19 cellular contexts compared by ENCODE assay signal in the genomic region with DNA sequence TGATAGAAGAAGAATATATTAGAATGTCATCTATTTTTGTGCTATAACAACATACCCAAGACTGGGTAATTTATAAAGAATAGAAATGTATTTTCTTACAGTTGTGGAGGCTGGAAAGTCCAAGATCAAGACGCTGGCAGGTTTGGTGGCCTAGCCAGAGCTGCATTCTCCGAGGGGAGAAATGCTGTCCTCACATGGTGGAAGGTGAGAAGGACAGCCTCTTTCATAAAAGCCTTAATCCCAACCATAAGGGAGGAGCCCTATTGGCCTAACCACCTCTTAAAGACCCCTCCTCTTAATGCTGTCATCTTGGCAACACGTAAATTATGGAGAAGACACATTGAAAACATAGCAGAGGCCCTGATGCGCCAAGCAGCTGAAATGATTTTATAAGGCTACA.
DNase-seq lines count a peak whose midpoint lies in the region; ATAC-seq and TF ChIP-seq lines count a peak whose summit lies in the region.
"Had no signal": no experiment of that assay in that cellular context is flagged by ENCODE, and none has a peak within 500 bp of the region (broad histone marks: within the 10 kb centered on the region; RNA-seq: fewer than 3 reads in every experiment).

No MANE protein-coding gene starts in this region.

- H3K36me3 Mint-ChIP-seq in activated T-cell treated with anti-CD3 and anti-CD28 coated beads, Interleukin-2, amount 50 U/mL, for 4 hours (ENCODE audit: insufficient read depth) = no peaks in the 10 kb centered on the region
- no peaks in the 10 kb centered on the region for H3K36me3 Mint-ChIP-seq in activated CD4-positive, alpha-beta T cell treated with anti-CD3 and anti-CD28 coated beads, Interleukin-2, amount 10 ng/mL, durations not matched to agents 7 days and 5 days (ENCODE audit: low read depth)
- H3K36me3 Mint-ChIP-seq: CD4-positive, CD25-positive, alpha-beta regulatory T cell had no signal

- no peaks in the 10 kb centered on the region for H3K9me3 ChIP-seq in Panc1 (ENCODE audit: control insufficient read depth, insufficient read depth, low read depth, low read length)
- H3K9me3 ChIP-seq: adrenal gland, transverse colon had no signal

- no peak overlapping the region for H3K27ac Mint-ChIP-seq in activated CD4-positive, alpha-beta T cell treated with anti-CD3 and anti-CD28 coated beads, Interleukin-2, amount 10 ng/mL, durations not matched to agents 7 days and 5 days
- H3K27ac Mint-ChIP-seq: CD4-positive, CD25-positive, alpha-beta regulatory T cell; nephron progenitor cell had no signal

- no peaks in the 10 kb centered on the region for H3K9me3 Mint-ChIP-seq in activated T-cell treated with anti-CD3 and anti-CD28 coated beads, Interleukin-2, amount 50 U/mL, for 4 hours
- H3K9me3 Mint-ChIP-seq in activated CD4-positive, alpha-beta T cell treated with anti-CD3 and anti-CD28 coated beads, Interleukin-2, amount 10 ng/mL, durations not matched to agents 7 days and 5 days = no peaks in the 10 kb centered on the region

- DNase-seq in AG09309 (ENCODE audit: low read depth) = no peak
- no peak for DNase-seq in GM12865 (ENCODE audit: low read depth)
- DNase-seq in Panc1 (ENCODE audit: low read depth, low spot score) = no peak
- no peak for DNase-seq in fibroblast of pulmonary artery (ENCODE audit: low read depth)
- DNase-seq in activated CD4-positive, CD25-positive, alpha-beta regulatory T cell (lab: John Stamatoyannopoulos, UW) = no peak
- no peak for DNase-seq in AML-193 (lab: John Stamatoyannopoulos, UW)
- DNase-seq in activated T-cell treated with anti-CD3 and anti-CD28 coated beads, Interleukin-2, amount 50 U/mL, for 4 hours = no peak
- no peak for DNase-seq in activated CD4-positive, alpha-beta T cell treated with anti-CD3 and anti-CD28 coated beads, Interleukin-2, amount 10 ng/mL, durations not matched to agents 7 days and 5 days
- DNase-seq: adrenal gland; CD4-positive, CD25-positive, alpha-beta regulatory T cell; erythroblast; KG1; NCI-H1436; NCI-H510A treated with DMSO at 0.1 percent for 48 hours; nephron progenitor cell; right cardiac atrium; stimulated activated CD4-positive, alpha-beta T cell treated with anti-CD3 and anti-CD28 coated beads, Interleukin-4, amount 100 ng/mL, for 1 hour; transverse colon had no signal

- TF ChIP-seq CTCF in AG09309 (IDR thresholded peaks at IDR 0.05; ENCODE audit: control insufficient read depth, insufficient read depth, low read depth, low read length, missing control alignments) (peak; percentile 53), GM12865 (IDR thresholded peaks at IDR 0.05; ENCODE audit: insufficient read depth, low read depth, low read length, missing control alignments) (peak; percentile 21), Panc1 (IDR thresholded peaks at IDR 0.05) (peak; percentile 36), fibroblast of pulmonary artery (IDR thresholded peaks at IDR 0.05; ENCODE audit: low read length, missing control alignments) (peak; percentile 22)

- no peaks in the 10 kb centered on the region for H3K4me1 ChIP-seq in Panc1 (ENCODE audit: control insufficient read depth, insufficient read depth, low read length)

- intact Hi-C loops in Panc1 (cut with micrococcal nuclease; ENCODE audit: unreplicated experiment) = no loop called here

- no peak overlapping the region for H3K4me3 Mint-ChIP-seq in activated T-cell treated with anti-CD3 and anti-CD28 coated beads, Interleukin-2, amount 50 U/mL, for 4 hours
- no peak overlapping the region for H3K4me3 Mint-ChIP-seq in activated CD4-positive, alpha-beta T cell treated with anti-CD3 and anti-CD28 coated beads, Interleukin-2, amount 10 ng/mL, durations not matched to agents 7 days and 5 days
- H3K4me3 Mint-ChIP-seq: CD4-positive, CD25-positive, alpha-beta regulatory T cell; nephron progenitor cell had no signal

- POLR2A ChIA-PET in Panc1 (lab: Charles Lee) = no interaction called here
- POLR2A ChIA-PET in activated CD4-positive, alpha-beta T cell treated with anti-CD3 and anti-CD28 coated beads, Interleukin-2, amount 10 ng/mL, durations not matched to agents 7 days and 5 days (lab: Charles Lee) = no interaction called here

- no peak overlapping the region for H3K27ac ChIP-seq in Panc1 (ENCODE audit: low read length)
- H3K27ac ChIP-seq: adrenal gland, transverse colon had no signal

- in situ Hi-C loops in Panc1 (cut with HindIII; ENCODE audit: low pct_unique_long_range_greater_than_20kb, low sequenced_read_pairs) = no loop called here

- H3K4me1 Mint-ChIP-seq in activated T-cell treated with anti-CD3 and anti-CD28 coated beads, Interleukin-2, amount 50 U/mL, for 4 hours (ENCODE audit: low read depth) = no peaks in the 10 kb centered on the region
- no peaks in the 10 kb centered on the region for H3K4me1 Mint-ChIP-seq in activated CD4-positive, alpha-beta T cell treated with anti-CD3 and anti-CD28 coated beads, Interleukin-2, amount 10 ng/mL, durations not matched to agents 7 days and 5 days
- H3K4me1 Mint-ChIP-seq: CD4-positive, CD25-positive, alpha-beta regulatory T cell had no signal

- no TSS peak for BruUV-seq in Panc1 (replicated peaks; lab: Mats Ljungman, UMichigan)

- H3K4me3 ChIP-seq in AG09309 (ENCODE audit: control insufficient read depth, low read depth, low read length) = no peak overlapping the region
- H3K4me3 ChIP-seq in GM12865 (ENCODE audit: low read depth, low read length) = no peak overlapping the region
- no peak overlapping the region for H3K4me3 ChIP-seq in Panc1 (ENCODE audit: low read depth in 2 of 2, low read length in 2 of 2)
- H3K4me3 ChIP-seq in fibroblast of pulmonary artery (replicated peaks; ENCODE audit: low read depth, low read length) = no peak overlapping the region
- H3K4me3 ChIP-seq: adrenal gland, lung, transverse colon had no signal

- CTCF ChIA-PET in Panc1 (lab: Charles Lee) = no interaction called here
- CTCF ChIA-PET in activated CD4-positive, alpha-beta T cell treated with anti-CD3 and anti-CD28 coated beads, Interleukin-2, amount 10 ng/mL, durations not matched to agents 7 days and 5 days (lab: Charles Lee) = no interaction called here

- H3K27me3 ChIP-seq in Panc1 (ENCODE audit: control insufficient read depth, insufficient read depth, low read length) = peaks cover 9% of the 10 kb centered on the region
- H3K27me3 ChIP-seq: adrenal gland, transverse colon had no signal

- no peaks in the 10 kb centered on the region for H3K36me3 ChIP-seq in Panc1 (ENCODE audit: control insufficient read depth, insufficient read depth, low read length)
- H3K36me3 ChIP-seq: adrenal gland, transverse colon had no signal

- H3K27me3 Mint-ChIP-seq in activated T-cell treated with anti-CD3 and anti-CD28 coated beads, Interleukin-2, amount 50 U/mL, for 4 hours (ENCODE audit: low read depth) = peaks cover 5% of the 10 kb centered on the region
- no peaks in the 10 kb centered on the region for H3K27me3 Mint-ChIP-seq in activated CD4-positive, alpha-beta T cell treated with anti-CD3 and anti-CD28 coated beads, Interleukin-2, amount 10 ng/mL, durations not matched to agents 7 days and 5 days
- H3K27me3 Mint-ChIP-seq: CD4-positive, CD25-positive, alpha-beta regulatory T cell had no signal

- ATAC-seq in Panc1 = no peak
- no peak for ATAC-seq in activated T-cell treated with anti-CD3 and anti-CD28 coated beads, Interleukin-2, amount 50 U/mL, for 4 hours
- ATAC-seq: right cardiac atrium had no signal
